In the genomic region with DNA sequence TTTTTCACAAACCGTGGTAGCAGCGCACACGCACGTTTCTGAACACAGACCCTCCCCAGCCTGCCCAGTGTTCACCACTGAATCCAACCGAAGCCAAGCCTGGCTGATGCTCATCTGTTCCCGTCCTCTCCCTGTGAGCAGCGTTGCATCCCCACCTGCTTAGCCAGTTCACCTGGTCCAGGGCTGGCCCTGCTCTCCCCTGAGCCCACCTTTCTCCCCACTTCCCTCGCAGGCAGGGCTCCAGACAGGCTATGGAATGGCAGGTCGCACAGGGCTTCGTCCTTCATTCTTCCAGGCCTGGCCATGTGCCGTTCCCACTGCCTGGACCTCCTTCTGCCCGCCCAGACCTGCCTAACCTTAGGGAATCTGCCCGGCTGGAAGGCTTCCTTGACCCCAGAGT, we compare ENCODE assay signal across 22 cellular contexts.
"Had no signal": no experiment of that assay in that cellular context is flagged by ENCODE, and none has a peak within 500 bp of the region (broad histone marks: within the 10 kb centered on the region; RNA-seq: fewer than 3 reads in every experiment).

No MANE protein-coding gene starts in this region.

- H3K27me3 ChIP-seq: SJSA1 had no signal

- H3K4me1 ChIP-seq: SJSA1 had no signal

- DNase-seq: IMR-90, Kasumi-1, KG1, MM.1S, NCI-H1092 treated with DMSO at 0.1 percent for 48 hours, NCI-H1436, NCI-H187, NCI-H2029, NCI-H2081 treated with DMSO at 0.1 percent for 48 hours, NCI-H2171, NCI-H226, NCI-H446, NCI-H510A, NCI-H524 treated with DMSO at 0.1 percent for 48 hours, NCI-H69, NCI-H774, Right ventricle myocardium superior, RPMI8226, SIG-M5 had no signal

- H3K9me3 ChIP-seq: SJSA1 had no signal

- ATAC-seq: HepG2 had no signal

- H3K27ac ChIP-seq: SJSA1, SK-N-MC had no signal

- H3K4me3 ChIP-seq: SJSA1, SK-N-MC had no signal

- H3K36me3 ChIP-seq: SJSA1 had no signal
